17 cellular contexts compared by ENCODE assay signal in the genomic region with DNA sequence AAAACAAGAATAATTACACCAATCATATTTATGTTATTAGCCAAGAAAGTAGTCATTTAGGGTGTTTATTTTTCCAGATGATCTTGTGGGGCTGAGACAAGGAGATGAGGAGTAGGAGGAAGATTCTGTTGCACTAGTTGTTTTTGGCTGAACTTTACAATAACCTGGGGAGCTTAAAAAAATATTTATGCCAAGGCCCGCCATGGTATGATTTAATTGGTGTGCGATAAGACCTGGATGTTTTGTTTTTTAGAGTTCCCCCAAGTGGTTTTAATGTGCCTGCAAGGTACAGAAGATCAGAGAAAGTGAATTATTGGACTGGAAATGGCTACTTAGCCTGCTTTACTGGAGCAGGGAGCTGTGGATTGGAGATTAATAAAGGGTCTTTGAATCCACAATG.
"Had no signal": no experiment of that assay in that cellular context is flagged by ENCODE, and none has a peak within 500 bp of the region (broad histone marks: within the 10 kb centered on the region; RNA-seq: fewer than 3 reads in every experiment).

No MANE protein-coding gene starts in this region.

- H3K27ac ChIP-seq: esophagus squamous epithelium, gastroesophageal sphincter, left ventricle myocardium inferior, lower lobe of right lung, neutrophil, suprapubic skin, thyroid gland had no signal

- ATAC-seq: effector memory CD8-positive, alpha-beta T cell; gastroesophageal sphincter; lower lobe of right lung; stimulated activated naive CD8-positive, alpha-beta T cell treated with anti-CD3 and anti-CD28 coated beads, Interleukin-15, Interleukin-2, amounts not matched to agents 100 U/mL and 50 U/mL, for 24 hours had no signal

- H3K4me3 Mint-ChIP-seq: dendritic cell treated with granulocyte-macrophage colony-stimulating factor and Interleukin-4, amounts not matched to agents 40 ng/mL and 50 ng/mL, for 4 days; effector memory CD8-positive, alpha-beta T cell; immature natural killer cell; memory B cell; type B pancreatic cell had no signal

- H3K36me3 ChIP-seq: esophagus squamous epithelium, gastroesophageal sphincter, left ventricle myocardium inferior, lower lobe of right lung, neutrophil, suprapubic skin, thyroid gland had no signal

- H3K27me3 Mint-ChIP-seq: effector memory CD8-positive, alpha-beta T cell; memory B cell; naive B cell had no signal

- H3K9me3 ChIP-seq: esophagus squamous epithelium, gastroesophageal sphincter, left ventricle myocardium inferior, lower lobe of right lung, neutrophil, suprapubic skin, thyroid gland had no signal

- H3K36me3 Mint-ChIP-seq: immature natural killer cell, memory B cell, naive B cell, type B pancreatic cell had no signal

- H3K27ac Mint-ChIP-seq: dendritic cell treated with granulocyte-macrophage colony-stimulating factor and Interleukin-4, amounts not matched to agents 40 ng/mL and 50 ng/mL, for 4 days; memory B cell; type B pancreatic cell had no signal

- H3K4me3 ChIP-seq: esophagus squamous epithelium, gastroesophageal sphincter, left ventricle myocardium inferior, lower lobe of right lung, suprapubic skin, thyroid gland had no signal

- H3K9me3 Mint-ChIP-seq: dendritic cell treated with granulocyte-macrophage colony-stimulating factor and Interleukin-4, amounts not matched to agents 40 ng/mL and 50 ng/mL, for 4 days; effector memory CD8-positive, alpha-beta T cell; immature natural killer cell; memory B cell; naive B cell; type B pancreatic cell had no signal

- H3K27me3 ChIP-seq: esophagus squamous epithelium, gastroesophageal sphincter, neutrophil, suprapubic skin, thyroid gland had no signal

- H3K4me1 ChIP-seq: esophagus squamous epithelium, left ventricle myocardium inferior, lower lobe of right lung, suprapubic skin, thyroid gland had no signal

- DNase-seq: effector memory CD8-positive, alpha-beta T cell; esophagus squamous epithelium; immature natural killer cell; left ventricle myocardium inferior; lower lobe of right lung; naive B cell; posterior cingulate gyrus; small intestine; stimulated activated CD4-positive, alpha-beta T cell treated with anti-CD3 and anti-CD28 coated beads, Interleukin-12 subunit alpha, Interleukin-12 subunit beta, amount 100 ng/mL, for 4 hours; stimulated activated naive CD8-positive, alpha-beta T cell treated with anti-CD3 and anti-CD28 coated beads, Interleukin-15, Interleukin-2, amounts not matched to agents 100 U/mL and 50 U/mL, for 24 hours; thyroid gland had no signal
